ENCODE assay signal across 14 cellular contexts in genomic region chr17:79306688-79307323, GRCh38.
DNase-seq lines count a peak whose midpoint lies in the region; TF ChIP-seq lines count a peak whose summit lies in the region.
"Had no signal": no experiment of that assay in that cellular context is flagged by ENCODE, and none has a peak within 500 bp of the region (broad histone marks: within the 10 kb centered on the region; RNA-seq: fewer than 3 reads in every experiment).

No MANE protein-coding gene starts in this region.

- H3K4me3 ChIP-seq in coronary artery (peak overlapping the region; percentile 27), skeletal muscle tissue (ENCODE audit: low read length in 3 of 3) (peak overlapping the region; percentile 5 to 60 (median 39))

- peaks cover 10 to 41% (median 14%) of the 10 kb centered on the region in 3 donors for H3K27me3 ChIP-seq in skeletal muscle tissue (ENCODE audit: control insufficient read depth in 3 of 3, insufficient read depth in 3 of 3, low read length in 3 of 3)

- TF ChIP-seq POLR2A in erythroblast (IDR thresholded peaks at IDR 0.05; ENCODE audit: low read length), result no peak

- no peaks in the 10 kb centered on the region for H3K36me3 ChIP-seq in skeletal muscle tissue (ENCODE audit: control insufficient read depth in 3 of 3, insufficient read depth in 3 of 3, low read length in 3 of 3)
- H3K36me3 ChIP-seq: WERI-Rb-1 had no signal

- peak overlapping the region; percentile 71 to 76 for H3K27ac ChIP-seq in coronary artery
- H3K27ac ChIP-seq in skeletal muscle tissue (ENCODE audit: low read depth, low read length), result peak overlapping the region; percentile 88
- H3K27ac ChIP-seq: WERI-Rb-1 had no signal

- DNase-seq in Daoy (ENCODE audit: low read depth) (peak; percentile 57), NCI-H2171 (lab: John Stamatoyannopoulos, UW) (peak; percentile 34), coronary artery (ENCODE audit: low spot score) (no peak), erythroblast (lab: John Stamatoyannopoulos, UW) (no peak), MV-4-11 (lab: John Stamatoyannopoulos, UW) (no peak), inferior parietal cortex (ENCODE audit: extremely low spot score) (no peak)
- no peak for DNase-seq in activated CD4-positive, alpha-beta T cell treated with anti-CD3 and anti-CD28 coated beads for 48 hours
- DNase-seq: CD8-positive, alpha-beta memory T cell; effector memory CD4-positive, alpha-beta T cell; glutamatergic neuron; mesendoderm; NCI-H187 treated with DMSO at 0.1 percent for 48 hours; WERI-Rb-1 had no signal

- peak overlapping the region; percentile 45 to 81 (median 79) for H3K9ac ChIP-seq in skeletal muscle tissue (ENCODE audit: low read depth in 1 of 3, low read length in 3 of 3)

- H3K4me1 ChIP-seq in skeletal muscle tissue (ENCODE audit: control insufficient read depth in 3 of 3, insufficient read depth in 3 of 3, low read length in 3 of 3), result peaks cover 27 to 39% (median 37%) of the 10 kb centered on the region in 3 donors

- no peaks in the 10 kb centered on the region for H3K9me3 ChIP-seq in skeletal muscle tissue (ENCODE audit: control insufficient read depth in 3 of 3, low read length in 3 of 3)

- TF ChIP-seq CTCF in coronary artery (IDR thresholded peaks at IDR 0.05), result no peak

Comparison
In these comparisons a context has a peak if more than half of its experiments do, and no peak if none do; other contexts are left out.
1. DNase-seq: peak in Daoy (single experiment) and NCI-H2171 (single experiment); none in coronary artery (single experiment), erythroblast (0 of 2), activated CD4-positive, alpha-beta T cell treated with anti-CD3 and anti-CD28 coated beads for 48 hours (single experiment), MV-4-11 (single experiment) and inferior parietal cortex (single experiment).